In the genomic region with DNA sequence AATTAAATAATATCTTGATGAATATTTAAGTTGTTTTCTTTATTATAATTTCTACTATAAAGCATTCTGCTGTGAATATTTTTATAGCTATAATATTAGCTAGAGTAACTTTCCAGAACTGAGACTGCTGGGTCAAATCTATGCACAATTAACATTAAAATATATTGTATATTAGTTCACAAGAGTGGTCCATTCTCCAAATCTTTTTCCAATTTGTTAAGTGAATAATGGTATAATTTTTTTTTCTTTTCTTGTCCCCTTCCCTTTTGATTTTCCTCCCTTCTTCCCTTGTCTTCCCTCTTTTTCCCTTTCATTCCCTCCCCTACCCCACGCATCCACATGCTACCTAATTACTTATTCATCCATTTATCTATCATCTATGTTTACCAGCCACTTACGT, we compare ENCODE assay signal across 36 cellular contexts.
A peak's percentile ranks its signal among the peaks of the same experiment; 100 is the strongest.
DNase-seq lines count a peak whose midpoint lies in the region; ATAC-seq, FAIRE-seq and TF ChIP-seq lines count a peak whose summit lies in the region.
"Had no signal": no experiment of that assay in that cellular context is flagged by ENCODE, and none has a peak within 500 bp of the region (broad histone marks: within the 10 kb centered on the region; RNA-seq: fewer than 3 reads in every experiment).

No MANE protein-coding gene starts in this region.

- H3K79me2 ChIP-seq in HepG2 (ENCODE audit: insufficient read depth, low read length) (no peaks in the 10 kb centered on the region), osteoblast (ENCODE audit: insufficient read depth, low read length) (no peaks in the 10 kb centered on the region)

- in situ Hi-C loops in HepG2 (cut with HindIII; ENCODE audit: extremely low pct_ligation_motif_present, low pct_unique_long_range_greater_than_20kb): no loop called here

- BruUV-seq in HepG2 (replicated peaks; lab: Mats Ljungman, UMichigan): no TSS peak

- no peaks in the 10 kb centered on the region for H3K36me3 Mint-ChIP-seq in natural killer cell
- H3K36me3 Mint-ChIP-seq in natural killer cell treated with Interleukin-12 subunit alpha and Interleukin-12 subunit beta and Interleukin-15 and Interleukin-18, amount 100 ng/mL, for 72 hours: no peaks in the 10 kb centered on the region
- H3K36me3 Mint-ChIP-seq: CD14-positive monocyte; CD4-positive, alpha-beta memory T cell; CD4-positive, CD25-positive, alpha-beta regulatory T cell; CD8-positive, alpha-beta memory T cell; CD8-positive, alpha-beta T cell had no signal

- H3K4me1 Mint-ChIP-seq in natural killer cell: no peaks in the 10 kb centered on the region
- H3K4me1 Mint-ChIP-seq in natural killer cell treated with Interleukin-12 subunit alpha and Interleukin-12 subunit beta and Interleukin-15 and Interleukin-18, amount 100 ng/mL, for 72 hours (ENCODE audit: low read depth in 2 of 2): no peaks in the 10 kb centered on the region
- H3K4me1 Mint-ChIP-seq: B cell; CD14-positive monocyte; CD4-positive, alpha-beta memory T cell; CD4-positive, CD25-positive, alpha-beta regulatory T cell; CD8-positive, alpha-beta memory T cell had no signal

- POLR2A ChIA-PET in HepG2 (lab: Yijun Ruan, JAX): no interaction called here

- WGBS in HepG2 (ENCODE audit: low lambda C conversion rate): 0% methylated on average over 2 of the region's 2 CpGs
- WGBS in right lobe of liver (ENCODE audit: insufficient coverage, low coverage, low lambda C conversion rate, missing lambda C conversion rate): 40% methylated on average over 2 of the region's 2 CpGs

- TF ChIP-seq CTCF in HepG2 (CRISPR knock-in tag; IDR thresholded peaks at IDR 0.05) (no peak), right lobe of liver (IDR thresholded peaks at IDR 0.05) (no peak), natural killer cell (IDR thresholded peaks at IDR 0.05) (peak; percentile 13), osteoblast (IDR thresholded peaks at IDR 0.05; ENCODE audit: extremely low read depth, low read depth, low read length) (no peak)

- H3K9ac ChIP-seq in HepG2 (ENCODE audit: insufficient read depth, low read depth, low read length): no peak overlapping the region
- H3K9ac ChIP-seq: BLaER1; BLaER1 treated with 17β-estradiol and CSF1 and Interleukin-3, amounts not matched to agents 10 nM and 100 nM had no signal

- no peak for TF ChIP-seq POLR2A in HepG2 (IDR thresholded peaks at IDR 0.05; ENCODE audit: insufficient read depth in 1 of 2, low read depth in 2 of 2, low read length in 2 of 2)
- no peak for TF ChIP-seq POLR2A in right lobe of liver (IDR thresholded peaks at IDR 0.05)

- no peak overlapping the region for H3K4me3 Mint-ChIP-seq in natural killer cell
- no peak overlapping the region for H3K4me3 Mint-ChIP-seq in natural killer cell treated with Interleukin-12 subunit alpha and Interleukin-12 subunit beta and Interleukin-15 and Interleukin-18, amount 100 ng/mL, for 72 hours
- H3K4me3 Mint-ChIP-seq: B cell; CD14-positive monocyte; CD4-positive, alpha-beta memory T cell; CD4-positive, alpha-beta T cell; CD4-positive, CD25-positive, alpha-beta regulatory T cell; CD8-positive, alpha-beta memory T cell; CD8-positive, alpha-beta T cell had no signal

- DNase-seq in HepG2 (ENCODE audit: low spot score) (no peak), right lobe of liver (no peak), natural killer cell (no peak), RCC 7860 (ENCODE audit: low spot score) (no peak), osteoblast (ENCODE audit: insufficient read length, low spot score, missing footprints) (peak; percentile 4), NCI-H510A (lab: John Stamatoyannopoulos, UW) (no peak), germinal center (ENCODE audit: low spot score) (no peak)
- DNase-seq in natural killer cell treated with Interleukin-12 subunit alpha and Interleukin-12 subunit beta and Interleukin-15 and Interleukin-18, amount 100 ng/mL, for 72 hours (ENCODE audit: low spot score): no peak
- DNase-seq: 8988T; ACHN; AML-193; BE2C; C1 segment of cervical spinal cord; Caco-2; Calu3; CD4-positive, alpha-beta memory T cell; CD4-positive, alpha-beta T cell; CD4-positive, CD25-positive, alpha-beta regulatory T cell; CD8-positive, alpha-beta memory T cell; CD8-positive, alpha-beta T cell; COR-L47; DMS 273 treated with DMSO at 0.1 percent for 48 hours; DMS153; DMS53; DMS79; DMS79 treated with DMSO at 0.1 percent for 48 hours; DND-41; EL had no signal

- CTCF ChIA-PET in HepG2 (lab: Yijun Ruan, JAX; ENCODE audit: low intra/inter-chr PET ratio, low total read pairs): no interaction called here

- no peaks in the 10 kb centered on the region for H3K27me3 Mint-ChIP-seq in natural killer cell (ENCODE audit: low read depth in 2 of 2)
- H3K27me3 Mint-ChIP-seq in natural killer cell treated with Interleukin-12 subunit alpha and Interleukin-12 subunit beta and Interleukin-15 and Interleukin-18, amount 100 ng/mL, for 72 hours: no peaks in the 10 kb centered on the region
- H3K27me3 Mint-ChIP-seq: B cell; CD4-positive, alpha-beta memory T cell; CD4-positive, alpha-beta T cell; CD4-positive, CD25-positive, alpha-beta regulatory T cell had no signal

- no peak for ATAC-seq in HepG2
- no peak for ATAC-seq in right lobe of liver
- no peak for ATAC-seq in natural killer cell
- ATAC-seq in natural killer cell treated with Interleukin-12 subunit alpha and Interleukin-12 subunit beta and Interleukin-15 and Interleukin-18, amount 100 ng/mL, for 72 hours: no peak
- ATAC-seq: A549; CD8-positive, alpha-beta T cell had no signal

- H3K4me1 ChIP-seq in HepG2 (ENCODE audit: insufficient read depth, low read length): no peaks in the 10 kb centered on the region
- H3K4me1 ChIP-seq in right lobe of liver: no peaks in the 10 kb centered on the region
- H3K4me1 ChIP-seq in osteoblast (ENCODE audit: insufficient read depth, low read length): peaks cover 6% of the 10 kb centered on the region
- H3K4me1 ChIP-seq: A549; BLaER1; BLaER1 treated with 17β-estradiol and CSF1 and Interleukin-3, amounts not matched to agents 10 nM and 100 nM; Caco-2 had no signal

- no peak for TF ChIP-seq RAD21 in HepG2 (CRISPR knock-in tag; IDR thresholded peaks at IDR 0.05)

- H3K4me2 ChIP-seq in HepG2 (ENCODE audit: low read depth, low read length) (no peak overlapping the region), osteoblast (ENCODE audit: insufficient read depth, low read length) (no peak overlapping the region)
- H3K4me2 ChIP-seq: A549; BLaER1; BLaER1 treated with 17β-estradiol and CSF1 and Interleukin-3, amounts not matched to agents 10 nM and 100 nM had no signal

- H3K27me3 ChIP-seq in HepG2 (ENCODE audit: control insufficient read depth in 1 of 2, insufficient read depth in 2 of 2, low read length in 2 of 2) (no peaks in the 10 kb centered on the region), right lobe of liver (no peaks in the 10 kb centered on the region), osteoblast (ENCODE audit: insufficient read depth, low read length) (no peaks in the 10 kb centered on the region)
- H3K27me3 ChIP-seq: BE2C; BLaER1; BLaER1 treated with 17β-estradiol and CSF1 and Interleukin-3, amounts not matched to agents 10 nM and 100 nM had no signal

- no peaks in the 10 kb centered on the region for H3K9me3 ChIP-seq in HepG2 (ENCODE audit: low read length)
- H3K9me3 ChIP-seq in right lobe of liver: no peaks in the 10 kb centered on the region
- no peaks in the 10 kb centered on the region for H3K9me3 ChIP-seq in osteoblast (ENCODE audit: low read depth, low read length)
- H3K9me3 ChIP-seq: A549; BE2C; BLaER1; BLaER1 treated with 17β-estradiol and CSF1 and Interleukin-3, amounts not matched to agents 10 nM and 100 nM; Caco-2 had no signal

- H4K20me1 ChIP-seq in HepG2 (ENCODE audit: insufficient read depth, low read length): no peaks in the 10 kb centered on the region
- H4K20me1 ChIP-seq in osteoblast (ENCODE audit: insufficient read depth, low read length): no peaks in the 10 kb centered on the region
- H4K20me1 ChIP-seq: BLaER1; BLaER1 treated with 17β-estradiol and CSF1 and Interleukin-3, amounts not matched to agents 10 nM and 100 nM had no signal

- H3K36me3 ChIP-seq in HepG2 (replicated peaks in 1 of 2; ENCODE audit: control insufficient read depth in 1 of 2, insufficient read depth in 2 of 2, low read length in 2 of 2) (no peaks in the 10 kb centered on the region), right lobe of liver (no peaks in the 10 kb centered on the region), osteoblast (ENCODE audit: insufficient read depth, low read length) (no peaks in the 10 kb centered on the region)
- H3K36me3 ChIP-seq: BLaER1; BLaER1 treated with 17β-estradiol and CSF1 and Interleukin-3, amounts not matched to agents 10 nM and 100 nM had no signal

- H3K9me3 Mint-ChIP-seq in natural killer cell: peaks cover 8 to 9% of the 10 kb centered on the region in 2 donors
- H3K9me3 Mint-ChIP-seq in natural killer cell treated with Interleukin-12 subunit alpha and Interleukin-12 subunit beta and Interleukin-15 and Interleukin-18, amount 100 ng/mL, for 72 hours: peaks cover 3% of the 10 kb centered on the region

- TF ChIP-seq EP300 in HepG2 (IDR thresholded peaks at IDR 0.05; ENCODE audit: low read depth in 2 of 2, low read length in 2 of 2) (no peak), HepG2 (CRISPR knock-in tag; IDR thresholded peaks at IDR 0.05; ENCODE audit: borderline replicate concordance) (no peak)

- no peak overlapping the region for H2AFZ ChIP-seq in HepG2 (ENCODE audit: low read length)
- H2AFZ ChIP-seq in osteoblast (ENCODE audit: low read length): no peak overlapping the region

- H3K4me3 ChIP-seq in HepG2 (replicated peaks in 1 of 3; ENCODE audit: insufficient read depth in 1 of 3, low read depth in 2 of 3, low read length in 3 of 3) (no peak overlapping the region), right lobe of liver (no peak overlapping the region), osteoblast (ENCODE audit: insufficient read depth, low read length) (no peak overlapping the region)
- H3K4me3 ChIP-seq: A549; BLaER1; BLaER1 treated with 17β-estradiol and CSF1 and Interleukin-3, amounts not matched to agents 10 nM and 100 nM had no signal

- intact Hi-C loops in HepG2 (cut with micrococcal nuclease; ENCODE audit: unreplicated experiment): no loop called here
- intact Hi-C loops in right lobe of liver (cut with DNase I): no loop called here
- intact Hi-C loops in natural killer cell (cut with micrococcal nuclease): no loop called here

- H3K27ac Mint-ChIP-seq in natural killer cell: no peak overlapping the region
- H3K27ac Mint-ChIP-seq in natural killer cell treated with Interleukin-12 subunit alpha and Interleukin-12 subunit beta and Interleukin-15 and Interleukin-18, amount 100 ng/mL, for 72 hours: no peak overlapping the region
- H3K27ac Mint-ChIP-seq: B cell; CD14-positive monocyte; CD4-positive, alpha-beta memory T cell; CD4-positive, alpha-beta T cell; CD4-positive, CD25-positive, alpha-beta regulatory T cell; CD8-positive, alpha-beta memory T cell; CD8-positive, alpha-beta T cell had no signal

- FAIRE-seq in HepG2 (lab: Jason Lieb, UNC) (no peak), RCC 7860 (lab: Jason Lieb, UNC) (peak; percentile 16)
- FAIRE-seq: A549, D721Med had no signal

- H3K27ac ChIP-seq in HepG2 (ENCODE audit: extremely low read length, insufficient read depth, low read length): no peak overlapping the region
- no peak overlapping the region for H3K27ac ChIP-seq in right lobe of liver
- H3K27ac ChIP-seq in osteoblast (ENCODE audit: low read depth, low read length): no peak overlapping the region
- H3K27ac ChIP-seq: 22Rv1; A549; BLaER1; BLaER1 treated with 17β-estradiol and CSF1 and Interleukin-3, amounts not matched to agents 10 nM and 100 nM; C4-2B had no signal

TF ChIP-seq in HepG2, 621 proteins besides CTCF, POLR2A, EP300 and RAD21 (continues in another document):
- TF ChIP-seq MEIS1 (CRISPR knock-in tag; IDR thresholded peaks at IDR 0.05; ENCODE audit: borderline replicate concordance): no peak
